In the genomic region with DNA sequence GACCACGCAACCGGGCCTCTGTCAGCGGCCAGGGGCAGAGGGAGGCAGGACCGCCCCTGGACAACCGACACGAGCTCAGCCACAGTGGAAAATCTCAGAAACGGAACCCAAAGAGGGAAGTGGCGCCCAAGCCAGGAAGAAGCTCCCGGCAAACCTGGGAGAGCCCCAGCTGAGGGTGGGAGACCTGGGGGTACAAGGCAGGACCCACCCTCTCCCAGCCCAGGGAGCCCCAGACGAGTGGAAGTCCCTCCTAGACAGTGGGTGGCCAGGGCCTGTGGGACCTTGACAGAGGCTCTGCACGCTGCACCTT, we compare ENCODE assay signal across 1 cellular context.
TF ChIP-seq lines count a peak whose summit lies in the region.

No MANE protein-coding gene starts in this region.

TF ChIP-seq in HepG2, 621 proteins besides CTCF, POLR2A, EP300 and RAD21 (continued from another document):
- TF ChIP-seq, protein P1, sequence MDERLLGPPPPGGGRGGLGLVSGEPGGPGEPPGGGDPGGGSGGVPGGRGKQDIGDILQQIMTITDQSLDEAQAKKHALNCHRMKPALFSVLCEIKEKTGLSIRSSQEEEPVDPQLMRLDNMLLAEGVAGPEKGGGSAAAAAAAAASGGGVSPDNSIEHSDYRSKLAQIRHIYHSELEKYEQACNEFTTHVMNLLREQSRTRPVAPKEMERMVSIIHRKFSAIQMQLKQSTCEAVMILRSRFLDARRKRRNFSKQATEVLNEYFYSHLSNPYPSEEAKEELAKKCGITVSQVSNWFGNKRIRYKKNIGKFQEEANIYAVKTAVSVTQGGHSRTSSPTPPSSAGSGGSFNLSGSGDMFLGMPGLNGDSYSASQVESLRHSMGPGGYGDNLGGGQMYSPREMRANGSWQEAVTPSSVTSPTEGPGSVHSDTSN (CRISPR knock-in tag; IDR thresholded peaks at IDR 0.05), result no peak
- TF ChIP-seq ZNF549 (CRISPR knock-in tag; IDR thresholded peaks at IDR 0.05), result no peak
